In the genomic region with DNA sequence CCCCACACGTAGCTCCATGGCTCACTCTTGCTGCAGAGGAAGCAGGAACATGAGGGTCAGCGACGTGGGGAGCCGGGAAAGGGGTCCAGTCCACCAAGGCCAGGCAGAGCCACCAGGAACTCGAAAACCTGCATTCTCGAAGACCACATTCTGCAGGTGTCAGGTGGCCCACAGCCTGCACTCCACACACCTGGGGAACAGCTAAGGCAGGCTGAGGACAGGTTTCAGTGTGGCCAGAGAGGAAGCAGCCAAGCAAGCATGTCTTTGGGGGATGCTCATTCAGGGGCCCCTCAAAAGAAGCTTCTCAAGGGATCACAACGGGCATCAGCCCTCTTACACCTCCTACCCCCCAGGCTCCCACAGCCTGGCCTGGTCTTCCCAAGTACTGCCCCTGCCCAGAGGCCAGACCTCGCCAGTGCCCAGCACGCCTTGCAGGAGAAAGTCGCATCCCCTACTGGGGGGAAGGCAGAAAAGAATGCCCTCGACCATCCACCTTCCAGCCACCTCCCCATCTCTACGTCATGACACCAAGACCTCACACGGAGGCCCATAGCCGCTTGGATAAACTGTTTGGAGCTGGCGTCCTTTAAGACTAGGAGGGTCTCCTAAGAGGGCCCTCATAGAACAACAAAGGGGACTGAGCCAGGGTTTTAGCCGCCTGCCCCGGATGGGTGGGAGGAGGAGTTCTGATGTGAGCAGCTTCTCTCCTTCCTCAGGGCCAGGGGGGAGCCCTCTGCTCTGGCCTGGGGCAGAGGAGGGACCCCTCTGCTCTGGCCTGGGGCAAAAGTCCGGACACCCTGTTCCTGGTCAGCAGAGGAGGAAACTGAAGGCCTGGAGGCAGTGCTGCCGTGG, we compare ENCODE assay signal across 8 cellular contexts. TPM values are rescaled to one million over a fixed set of nuclear protein-coding genes. Genes with fewer than 3 reads are reported as not detected.
DNase-seq lines count a peak whose midpoint lies in the region; ATAC-seq and TF ChIP-seq lines count a peak whose summit lies in the region.

No MANE protein-coding gene starts in this region.

- H3K27me3 ChIP-seq in foreskin keratinocyte (no peaks in the 10 kb centered on the region), skeletal muscle tissue (ENCODE audit: control insufficient read depth in 3 of 3, insufficient read depth in 3 of 3, low read length in 3 of 3) (no peaks in the 10 kb centered on the region)

- H3K27ac ChIP-seq in VCaP (peak overlapping the region; percentile 94), foreskin keratinocyte (peak overlapping the region; percentile 91), skeletal muscle tissue (ENCODE audit: low read depth, low read length) (peak overlapping the region; percentile 96)

- TF ChIP-seq CTCF in GM12865 (IDR thresholded peaks at IDR 0.05; ENCODE audit: insufficient read depth, low read depth, low read length, missing control alignments): no peak
- TF ChIP-seq CTCF in VCaP (conservative IDR thresholded peaks at IDR 0.05): no peak
- no peak for TF ChIP-seq CTCF in foreskin keratinocyte (conservative IDR thresholded peaks at IDR 0.05)

- H3K4me3 ChIP-seq in GM12865 (ENCODE audit: low read depth, low read length) (peak overlapping the region; percentile 82), skeletal muscle tissue (ENCODE audit: low read length in 3 of 3) (peak overlapping the region; percentile 76 to 86 (median 81))

- H3K9me3 ChIP-seq in skeletal muscle tissue (ENCODE audit: control insufficient read depth in 3 of 3, low read length in 3 of 3): no peaks in the 10 kb centered on the region

- peaks cover 4 to 13% (median 4%) of the 10 kb centered on the region in 3 donors for H3K36me3 ChIP-seq in skeletal muscle tissue (ENCODE audit: control insufficient read depth in 3 of 3, insufficient read depth in 3 of 3, low read length in 3 of 3)

- ATAC-seq in foreskin keratinocyte (no peak), HG02884 (IDR thresholded peaks at IDR 0.05; ENCODE audit: unreplicated experiment) (no peak), HG02571 (IDR thresholded peaks at IDR 0.05; ENCODE audit: unreplicated experiment) (no peak)

- H3K4me1 ChIP-seq in foreskin keratinocyte: peaks cover 30% of the 10 kb centered on the region
- H3K4me1 ChIP-seq in skeletal muscle tissue (ENCODE audit: control insufficient read depth in 3 of 3, insufficient read depth in 3 of 3, low read length in 3 of 3): peaks cover 66 to 82% (median 77%) of the 10 kb centered on the region in 3 donors

- H3K9ac ChIP-seq in skeletal muscle tissue (ENCODE audit: low read depth in 1 of 3, low read length in 3 of 3): peak overlapping the region; percentile 95 to 96 (median 96)

- DNase-seq in GM12865 (ENCODE audit: low read depth) (peak; percentile 55), foreskin keratinocyte (peak in 1 of 2 donors; percentile 39), SKM-1 (lab: John Stamatoyannopoulos, UW; ENCODE audit: unreplicated experiment) (no peak)
- DNase-seq in stimulated activated CD4-positive, alpha-beta T cell treated with anti-CD3 and anti-CD28 coated beads, Interleukin-1b, Interleukin-23, amount 100 ng/mL, for 48 hours: no peak

RNA-seq across cellular contexts. Expression of a gene that starts 2.9 kb away (rescaled TPM):
- total RNA-seq in foreskin keratinocyte (194 and 204 TPM in 2 replicates), skeletal muscle tissue (71.0 TPM)
- polyA plus RNA-seq in foreskin keratinocyte: 134 and 153 TPM in 2 replicates

RNA-seq across cellular contexts. Expression of a gene that starts 41.6 kb away (rescaled TPM):
- total RNA-seq in foreskin keratinocyte (54.0 and 55.7 TPM in 2 replicates), skeletal muscle tissue (11.0 TPM)
- 37.1 and 43.9 TPM in 2 replicates for polyA plus RNA-seq in foreskin keratinocyte
